Comparison of ENCODE assay signal across 8 cellular contexts in the genomic region with DNA sequence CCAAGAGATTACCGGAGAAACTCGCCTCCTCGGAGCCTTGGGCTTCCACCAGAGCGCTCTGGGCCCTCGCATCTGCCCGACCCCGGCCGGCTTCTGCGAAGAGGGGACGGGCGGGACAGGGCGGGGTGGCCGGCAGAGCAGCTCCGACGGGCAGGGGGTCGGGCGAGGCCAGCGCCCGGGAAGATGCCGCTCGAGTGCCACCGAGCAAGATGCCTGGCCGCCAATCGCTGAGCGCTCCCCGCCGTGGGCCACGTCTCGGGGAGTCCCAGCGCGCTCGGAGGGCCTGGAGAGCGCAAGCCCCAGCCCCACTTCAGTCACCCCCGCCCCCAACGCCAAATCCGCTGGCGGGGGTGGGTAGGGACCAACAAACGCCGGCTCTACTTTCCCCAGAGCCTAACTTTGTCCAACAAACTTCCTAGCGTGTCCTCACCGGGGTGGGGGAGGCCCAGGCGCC. TPM values are rescaled to one million over a fixed set of nuclear protein-coding genes. Genes with fewer than 3 reads are reported as not detected.
DNase-seq lines count a peak whose midpoint lies in the region; ATAC-seq and TF ChIP-seq lines count a peak whose summit lies in the region.

No MANE protein-coding gene starts in this region.

- H3K9me3 Mint-ChIP-seq in activated T-cell treated with anti-CD3 and anti-CD28 coated beads, Interleukin-2, amount 50 U/mL, for 72 hours = no peaks in the 10 kb centered on the region

- H3K4me3 ChIP-seq in retinal pigment epithelial cell (ENCODE audit: low read length) = peak overlapping the region; percentile 71

- TF ChIP-seq CTCF in retinal pigment epithelial cell (conservative IDR thresholded peaks at IDR 0.05; ENCODE audit: low read depth, low read length) = no peak

- H3K27me3 Mint-ChIP-seq in activated T-cell treated with anti-CD3 and anti-CD28 coated beads, Interleukin-2, amount 50 U/mL, for 72 hours (ENCODE audit: low read depth) = peaks cover 89% of the 10 kb centered on the region

- H3K36me3 Mint-ChIP-seq in activated T-cell treated with anti-CD3 and anti-CD28 coated beads, Interleukin-2, amount 50 U/mL, for 72 hours (ENCODE audit: insufficient read depth in 2 of 2) = peaks cover 2 to 4% of the 10 kb centered on the region in 2 donors

- H3K4me3 Mint-ChIP-seq in activated T-cell treated with anti-CD3 and anti-CD28 coated beads, Interleukin-2, amount 50 U/mL, for 72 hours = peak overlapping the region; percentile 88 to 91

- DNase-seq in activated effector memory CD4-positive, alpha-beta T cell treated with anti-CD3 and anti-CD28 coated beads, Interleukin-2, amount 50 U/mL, for 16 hours = peak; percentile 69
- no peak for DNase-seq in activated effector memory CD4-positive, alpha-beta T cell treated with Interleukin-2 at 50 U/mL for 16 hours
- peak; percentile 17 to 21 for DNase-seq in activated T-cell treated with anti-CD3 and anti-CD28 coated beads, Interleukin-2, amount 50 U/mL, for 72 hours
- DNase-seq in left cardiac atrium = no peak
- DNase-seq in retinal pigment epithelial cell (ENCODE audit: low read depth) = no peak
- no peak for DNase-seq in NCI-H1694 treated with DMSO at 0.1 percent for 48 hours (lab: John Stamatoyannopoulos, UW)
- no peak for DNase-seq in NCI-H2029 (lab: John Stamatoyannopoulos, UW)

- ATAC-seq in HG03045 (IDR thresholded peaks at IDR 0.05; ENCODE audit: unreplicated experiment) (peak; percentile 37), left cardiac atrium (peak; percentile 36 to 42)
- ATAC-seq in activated T-cell treated with anti-CD3 and anti-CD28 coated beads, Interleukin-2, amount 50 U/mL, for 72 hours (replicated peaks in 1 of 2) = peak; percentile 57 to 59

- intact Hi-C loops in left cardiac atrium (cut with DNase I) = loop anchor here (2.0 to 5.0 kb wide), 4 partner anchors 18 to 134 kb away; no protein-coding TSS in a partner anchor

- peaks cover 14% of the 10 kb centered on the region for H3K4me1 Mint-ChIP-seq in activated T-cell treated with anti-CD3 and anti-CD28 coated beads, Interleukin-2, amount 50 U/mL, for 72 hours (ENCODE audit: low read depth)

- no peak overlapping the region for H3K27ac Mint-ChIP-seq in activated T-cell treated with anti-CD3 and anti-CD28 coated beads, Interleukin-2, amount 50 U/mL, for 72 hours

RNA-seq across cellular contexts. Expression of a gene that starts 0.5 kb away (rescaled TPM):
- 1 to 10 TPM; 3.1 to 3.2 TPM for total RNA-seq in activated T-cell treated with anti-CD3 and anti-CD28 coated beads, Interleukin-2, amount 50 U/mL, for 72 hours
- 10 to 100 TPM; 12.4 to 17.5 TPM for total RNA-seq in left cardiac atrium

Comparison
In these comparisons a context has a peak if more than half of its experiments do, and no peak if none do; other contexts are left out.
1. DNase-seq: peak in activated effector memory CD4-positive, alpha-beta T cell treated with anti-CD3 and anti-CD28 coated beads, Interleukin-2, amount 50 U/mL, for 16 hours (single experiment) and activated T-cell treated with anti-CD3 and anti-CD28 coated beads, Interleukin-2, amount 50 U/mL, for 72 hours (2 of 2); none in activated effector memory CD4-positive, alpha-beta T cell treated with Interleukin-2 at 50 U/mL for 16 hours (single experiment), left cardiac atrium (single experiment), retinal pigment epithelial cell (single experiment), NCI-H1694 treated with DMSO at 0.1 percent for 48 hours (single experiment) and NCI-H2029 (single experiment).
2. Peak in every context shown above with its lines, with median percentiles within 50 percentile points of each other: ATAC-seq.